8 cellular contexts compared by ENCODE assay signal in the genomic region with DNA sequence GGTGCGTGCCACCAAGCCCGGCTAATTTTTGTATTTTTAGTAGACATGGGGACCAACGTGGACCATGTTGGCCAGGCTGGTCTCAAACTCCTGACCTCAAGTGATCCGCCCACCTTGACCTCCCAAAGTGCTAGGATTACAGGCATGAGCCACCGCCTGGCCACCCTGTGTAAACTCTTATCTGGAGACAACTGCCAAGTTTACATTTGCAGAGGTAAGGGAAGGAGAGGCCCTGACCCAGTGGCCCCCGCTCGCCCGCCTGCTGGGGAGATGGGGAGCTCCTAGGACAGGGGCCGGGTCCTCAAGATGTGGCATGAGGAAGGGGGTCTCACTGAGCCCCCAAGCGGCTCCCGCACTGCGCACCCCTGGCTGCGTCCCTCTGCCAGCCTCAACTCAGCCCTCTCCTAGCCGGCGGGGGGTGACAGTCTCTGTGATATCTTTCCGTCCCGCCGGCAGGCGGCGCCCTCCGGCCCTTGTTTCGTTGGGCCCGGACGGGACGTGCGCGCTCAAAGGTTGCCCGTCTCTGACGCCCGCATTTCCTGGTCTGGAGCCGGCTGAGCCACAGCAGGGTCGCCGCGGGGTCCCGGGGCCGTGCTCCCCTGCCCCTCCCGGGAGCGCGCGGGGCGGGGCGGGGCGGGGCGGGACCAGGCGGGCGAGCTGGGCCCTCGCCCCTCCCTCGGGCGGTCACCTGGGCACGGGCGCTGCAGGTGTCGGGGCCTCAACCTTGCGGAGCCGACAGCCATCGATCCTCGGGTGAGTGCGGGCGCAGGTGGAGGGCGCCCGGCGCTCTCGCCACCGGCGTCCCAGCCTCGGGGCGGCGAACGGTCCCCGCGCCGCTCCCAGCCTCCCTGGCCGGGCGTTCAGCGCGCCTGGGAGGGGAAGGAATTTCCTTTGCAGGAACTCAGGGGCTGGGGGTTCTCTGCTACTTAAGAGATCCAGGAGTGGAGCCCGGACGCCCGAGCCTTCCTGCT. TPM values are rescaled to one million over a fixed set of nuclear protein-coding genes. Genes with fewer than 3 reads are reported as not detected.
DNase-seq lines count a peak whose midpoint lies in the region; ATAC-seq, FAIRE-seq and TF ChIP-seq lines count a peak whose summit lies in the region.

TSS of gene GPR160 (plus strand) at position 533 of the 971 bp plus-strand sequence. CDS start 45,978 bp downstream, outside the sequence.

- H3K9me3 ChIP-seq in colonic mucosa = no peaks in the 10 kb centered on the region
- H3K9me3 ChIP-seq in HepG2 (ENCODE audit: low read length) = no peaks in the 10 kb centered on the region

- peak; percentile 57 for TF ChIP-seq CTCF in colonic mucosa (IDR thresholded peaks at IDR 0.05)
- peak; percentile 91 for TF ChIP-seq CTCF in HepG2 (CRISPR knock-in tag; IDR thresholded peaks at IDR 0.05)

- POLR2A ChIA-PET in HepG2 (lab: Yijun Ruan, JAX) = interaction anchor here (1.3 kb wide), 1 partner anchor 41 kb away, joined by 6 read pairs; no protein-coding TSS in a partner anchor

- no peaks in the 10 kb centered on the region for H3K79me2 ChIP-seq in HepG2 (ENCODE audit: insufficient read depth, low read length)

- ATAC-seq in GM18858 (IDR thresholded peaks at IDR 0.05; ENCODE audit: unreplicated experiment) (peak; percentile 71), HG03060 (IDR thresholded peaks at IDR 0.05; ENCODE audit: low read depth, unreplicated experiment) (peak; percentile 51), HepG2 (peak; percentile 91)

- TF ChIP-seq RAD21 in HepG2 (CRISPR knock-in tag; IDR thresholded peaks at IDR 0.05) = peak; percentile 90

- no peaks in the 10 kb centered on the region for H3K36me3 ChIP-seq in colonic mucosa
- no peaks in the 10 kb centered on the region for H3K36me3 ChIP-seq in HepG2 (replicated peaks in 1 of 2; ENCODE audit: control insufficient read depth in 1 of 2, insufficient read depth in 2 of 2, low read length in 2 of 2)

- in situ Hi-C loops in HepG2 (cut with HindIII; ENCODE audit: extremely low pct_ligation_motif_present, low pct_unique_long_range_greater_than_20kb) = loop anchor here (10.0 kb wide), 1 partner anchor 173 kb away; the partner anchor contains the start of gene LRRC31

- no peak for FAIRE-seq in HepG2 (lab: Jason Lieb, UNC)

- H3K9ac ChIP-seq in colonic mucosa (ENCODE audit: low read depth in 2 of 2, low read length in 2 of 2) (peak within 1 kb of the TSS; percentile 79 to 99), HepG2 (ENCODE audit: insufficient read depth, low read depth, low read length) (peak within 1 kb of the TSS; percentile 56)

- peak within 1 kb of the TSS; percentile 89 for H3K27ac ChIP-seq in colonic mucosa
- peak within 1 kb of the TSS; percentile 34 for H3K27ac ChIP-seq in HepG2 (ENCODE audit: extremely low read length, insufficient read depth, low read length)

- CTCF ChIA-PET in HepG2 (lab: Yijun Ruan, JAX; ENCODE audit: low intra/inter-chr PET ratio, low total read pairs) = interaction anchor here (0.8 to 2.7 kb wide), 2 partner anchors 42 to 174 kb away, joined by 3 to 7 read pairs; no protein-coding TSS in a partner anchor

- peak in 1 of 2 experiments; percentile 43; a peak in 1 of 4 replicates for TF ChIP-seq EP300 in HepG2 (IDR thresholded peaks at IDR 0.05; ENCODE audit: low read depth in 2 of 2, low read length in 2 of 2)
- no peak for TF ChIP-seq EP300 in HepG2 (CRISPR knock-in tag; IDR thresholded peaks at IDR 0.05; ENCODE audit: borderline replicate concordance)

- peak within 1 kb of the TSS; percentile 80 for H3K4me3 ChIP-seq in colonic mucosa
- H3K4me3 ChIP-seq in HepG2 (replicated peaks in 1 of 3; ENCODE audit: insufficient read depth in 1 of 3, low read depth in 2 of 3, low read length in 3 of 3) = peak within 1 kb of the TSS; percentile 53 to 85 (median 80)

- TF ChIP-seq POLR2A in HepG2 (IDR thresholded peaks at IDR 0.05; ENCODE audit: insufficient read depth in 1 of 2, low read depth in 2 of 2, low read length in 2 of 2) = no peak; a peak in 1 of 4 replicates

- intact Hi-C loops in colonic mucosa (cut with DNase I) (loop anchor here (5.0 kb wide), 2 partner anchors 175 to 270 kb away; partner anchors contain the start of genes ACTRT3 and TERC), HepG2 (cut with micrococcal nuclease; ENCODE audit: unreplicated experiment) (loop anchor here (2.0 to 5.0 kb wide), 3 partner anchors 41 to 175 kb away; partner anchors contain the start of gene SEC62)

- H3K27me3 ChIP-seq in colonic mucosa (no peaks in the 10 kb centered on the region), HepG2 (ENCODE audit: control insufficient read depth in 1 of 2, insufficient read depth in 2 of 2, low read length in 2 of 2) (no peaks in the 10 kb centered on the region; a peak in 1 of 5 replicates)

- DNase-seq in AG08396 (ENCODE audit: low spot score) (peak; percentile 61), NCI-H2107 (lab: John Stamatoyannopoulos, UW) (peak; percentile 87), colonic mucosa (peak; percentile 94), HepG2 (ENCODE audit: low spot score) (peak; percentile 68)
- DNase-seq in activated CD4-positive, CD25-positive, alpha-beta regulatory T cell treated with anti-CD3 and anti-CD28 coated beads, Interleukin-2, amount 50 U/mL, for 16 hours (ENCODE audit: low read depth, low spot score) = peak; percentile 55
- peak; percentile 78 to 81 for DNase-seq in stimulated activated CD4-positive, alpha-beta T cell treated with anti-CD3 and anti-CD28 coated beads, Interleukin-4, amount 100 ng/mL, for 48 hours (ENCODE audit: low read depth in 2 of 2)

- no TSS peak for BruUV-seq in HepG2 (replicated peaks; lab: Mats Ljungman, UMichigan)

- no peaks in the 10 kb centered on the region for H3K4me1 ChIP-seq in colonic mucosa
- no peaks in the 10 kb centered on the region for H3K4me1 ChIP-seq in HepG2 (ENCODE audit: insufficient read depth, low read length)

- WGBS in HepG2 (ENCODE audit: low lambda C conversion rate) = 1% methylated on average over 10 of the region's 78 CpGs

- H2AFZ ChIP-seq in HepG2 (ENCODE audit: low read length) = no peak within 1 kb of the TSS

- peak within 1 kb of the TSS; percentile 95 for H3K4me2 ChIP-seq in HepG2 (ENCODE audit: low read depth, low read length)

- H4K20me1 ChIP-seq in HepG2 (ENCODE audit: insufficient read depth, low read length) = no peaks in the 10 kb centered on the region

TF ChIP-seq in HepG2, 621 proteins besides CTCF, POLR2A, EP300 and RAD21 (continues in another document):
- TF ChIP-seq ZNF224 (CRISPR knock-in tag; IDR thresholded peaks at IDR 0.05) = 0 out of 2 replicates have a peak, but pooled peaks have one; percentile 27
- no peak for TF ChIP-seq HINFP (CRISPR knock-in tag; IDR thresholded peaks at IDR 0.05; ENCODE audit: low read depth)
- TF ChIP-seq ELF1 (CRISPR knock-in tag; IDR thresholded peaks at IDR 0.05) = peak; percentile 83
- no peak for TF ChIP-seq ZBTB1 (CRISPR knock-in tag; IDR thresholded peaks at IDR 0.05; ENCODE audit: borderline replicate concordance)

RNA-seq across cellular contexts. Expression of gene GPR160, which starts in this region (rescaled TPM):
- total RNA-seq in colonic mucosa (10 to 100 TPM; 56.4 to 78.4 TPM), HepG2 (2016; rRNA removed; fragmentation: Illumina TruSeq; extraction: Trizol) (12.1 and 14.0 TPM in 2 replicates)
- 13.9 and 14.8 TPM in 2 replicates for total RNA-seq in HepG2 (2016; cell fraction: cytosol; rRNA removed; fragmentation: Illumina TruSeq; extraction: Trizol; ENCODE audit: low read depth)
- total RNA-seq in HepG2 (2016; cell fraction: insoluble cytoplasmic fraction; rRNA removed; fragmentation: Illumina TruSeq; extraction: Trizol) = 11.1 and 12.6 TPM in 2 replicates
- 24.8 and 29.9 TPM in 2 replicates for total RNA-seq in HepG2 (2016; cell fraction: membrane; rRNA removed; fragmentation: Illumina TruSeq; extraction: Trizol)
- 9.0 and 9.5 TPM in 2 replicates for total RNA-seq in HepG2 (2016; cell fraction: nucleus; rRNA removed; fragmentation: Illumina TruSeq; extraction: Trizol)
- polyA plus RNA-seq in HepG2 (2011; rRNA removed) = 15.5 and 23.2 TPM in 2 replicates
- polyA plus RNA-seq in HepG2 (2011; cell fraction: cytosol; rRNA removed) = 11.0 and 14.4 TPM in 2 replicates
- 4.1 and 4.9 TPM in 2 replicates for polyA plus RNA-seq in HepG2 (2011; cell fraction: nucleus; rRNA removed)
- 14.5 and 17.6 TPM in 2 replicates for polyA plus RNA-seq in HepG2 (2012)
- polyA plus RNA-seq in HepG2 (2016; cell fraction: cytosol; fragmentation: Illumina TruSeq; extraction: Trizol; ENCODE audit: low read depth) = 37.7 and 40.2 TPM in 2 replicates
- polyA plus RNA-seq in HepG2 (2016; cell fraction: insoluble cytoplasmic fraction; fragmentation: Illumina TruSeq; extraction: Trizol; ENCODE audit: low read depth) = 27.1 and 30.7 TPM in 2 replicates
- polyA plus RNA-seq in HepG2 (2016; cell fraction: membrane; fragmentation: Illumina TruSeq; extraction: Trizol; ENCODE audit: low read depth) = 48.6 and 61.0 TPM in 2 replicates
- 17.4 and 17.9 TPM in 2 replicates for polyA plus RNA-seq in HepG2 (2016; cell fraction: nucleus; fragmentation: Illumina TruSeq; extraction: Trizol; ENCODE audit: insufficient read depth, low read depth)
- 2.2 and 10.2 TPM in 2 replicates for polyA minus RNA-seq in HepG2 (2011; rRNA and poly(A)+ RNA removed; ENCODE audit: low replicate concordance)
- 12.7 and 14.9 TPM in 2 replicates for polyA minus RNA-seq in HepG2 (2011; cell fraction: cytosol; rRNA and poly(A)+ RNA removed)
- 12.9 and 16.7 TPM in 2 replicates for polyA minus RNA-seq in HepG2 (2011; cell fraction: nucleus; rRNA and poly(A)+ RNA removed)

Comparison
In these comparisons a context has a peak if more than half of its experiments do, and no peak if none do; other contexts are left out.
1. Peak in every context shown above with its lines: DNase-seq, ATAC-seq, H3K4me3 ChIP-seq and H3K27ac ChIP-seq.